In the genomic region with DNA sequence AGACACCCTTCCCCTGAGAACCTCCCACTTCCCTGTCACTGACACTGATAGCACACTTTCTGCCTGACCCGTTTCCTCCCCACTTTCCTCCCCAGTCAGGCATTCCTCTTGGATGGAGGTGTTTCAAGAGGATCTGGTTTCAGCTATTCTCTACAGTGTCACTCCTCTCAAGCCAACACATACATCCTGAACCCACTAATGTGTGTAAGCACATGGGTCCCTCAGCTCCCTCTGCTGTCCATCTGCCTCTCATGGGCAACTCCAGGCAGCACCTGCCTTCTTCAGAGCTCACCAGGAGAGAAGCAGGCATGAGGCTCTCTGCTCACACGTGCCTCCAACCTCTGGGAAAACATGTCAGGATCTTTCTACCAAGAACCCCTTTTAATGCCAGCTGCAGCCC, we compare ENCODE assay signal across 11 cellular contexts.
DNase-seq lines count a peak whose midpoint lies in the region; ATAC-seq and TF ChIP-seq lines count a peak whose summit lies in the region.
"Had no signal": no experiment of that assay in that cellular context is flagged by ENCODE, and none has a peak within 500 bp of the region (broad histone marks: within the 10 kb centered on the region; RNA-seq: fewer than 3 reads in every experiment).

No MANE protein-coding gene starts in this region.

- H3K23ac ChIP-seq in mesendoderm (ENCODE audit: low read length), result no peak overlapping the region

- no peaks in the 10 kb centered on the region for H3K27me3 ChIP-seq in mesendoderm (ENCODE audit: insufficient read depth, low read length, poor library complexity)

- no peak overlapping the region for H3K4me3 ChIP-seq in NB4 (ENCODE audit: low read depth, low read length)
- H3K4me3 ChIP-seq in mesendoderm (ENCODE audit: low read length), result no peak overlapping the region

- H3K27ac ChIP-seq in mesendoderm (ENCODE audit: low read depth, low read length), result no peak overlapping the region

- no peak overlapping the region for H3K56ac ChIP-seq in mesendoderm (ENCODE audit: low read length)

- WGBS in mesendoderm (ENCODE audit: extremely low coverage, insufficient coverage, low lambda C conversion rate), result no CpG with 5 or more reads among the region's 2 CpGs

- H3K4ac ChIP-seq in mesendoderm (ENCODE audit: low read depth, low read length), result no peak overlapping the region

- H3K18ac ChIP-seq in mesendoderm (ENCODE audit: low read length), result no peak overlapping the region

- H3K79me1 ChIP-seq in mesendoderm (ENCODE audit: low read length), result no peaks in the 10 kb centered on the region

- H3K4me1 ChIP-seq in mesendoderm (ENCODE audit: control insufficient read depth, low read depth, low read length), result peaks cover 2% of the 10 kb centered on the region

- H2BK15ac ChIP-seq in mesendoderm (replicated peaks; ENCODE audit: low read depth), result no peak overlapping the region

- no peak overlapping the region for H4K8ac ChIP-seq in mesendoderm (ENCODE audit: low read depth, low read length)

- no peak overlapping the region for H2AK5ac ChIP-seq in mesendoderm (ENCODE audit: low read length)

- ATAC-seq in GM21737 (IDR thresholded peaks at IDR 0.05; ENCODE audit: unreplicated experiment), result peak; percentile 69
- no peak for ATAC-seq in HG03469 (IDR thresholded peaks at IDR 0.05; ENCODE audit: unreplicated experiment)

- no peak overlapping the region for H2BK120ac ChIP-seq in mesendoderm (ENCODE audit: low read depth, low read length)

- TF ChIP-seq CTCF in GM13976 (IDR thresholded peaks at IDR 0.05; ENCODE audit: borderline replicate concordance, control extremely low read depth, extremely low read depth, insufficient read depth, missing control alignments) (peak; percentile 10), NB4 (IDR thresholded peaks at IDR 0.05; ENCODE audit: low read depth, low read length) (no peak)

- no peak overlapping the region for H3K4me2 ChIP-seq in mesendoderm (ENCODE audit: low read length)

- in situ Hi-C loops in GM13976 (cut with MboI; ENCODE audit: low sequenced_read_pairs, unreplicated experiment), result no loop called here

- H4K5ac ChIP-seq in mesendoderm (ENCODE audit: low read length), result no peak overlapping the region

- H2BK5ac ChIP-seq in mesendoderm (ENCODE audit: low read length), result peak overlapping the region; percentile 10

- H3K36me3 ChIP-seq in mesendoderm (ENCODE audit: control insufficient read depth, insufficient read depth, low read length), result no peaks in the 10 kb centered on the region

- H3K9ac ChIP-seq in mesendoderm (ENCODE audit: low read length), result no peak overlapping the region

- no peak for TF ChIP-seq POLR2A in NB4 (IDR thresholded peaks at IDR 0.05; ENCODE audit: extremely low read depth, insufficient read length)

- H3K79me2 ChIP-seq in mesendoderm (ENCODE audit: control insufficient read depth, insufficient read depth, low read length), result no peaks in the 10 kb centered on the region

- DNase-seq in GM13976 (ENCODE audit: low spot score) (no peak), NB4 (ENCODE audit: low read depth) (peak; percentile 2), mesendoderm (peak; percentile 73), Kasumi-1 (lab: John Stamatoyannopoulos, UW) (no peak), cerebellar nuclear complex (lab: John Stamatoyannopoulos, UW) (no peak)
- no peak for DNase-seq in activated CD4-positive, alpha-beta T cell treated with anti-CD3 and anti-CD28 coated beads, Interleukin-2, amount 50 U/mL, for 4 hours
- DNase-seq: activated CD4-positive, CD25-positive, alpha-beta regulatory T cell treated with anti-CD3 and anti-CD28 coated beads, Interleukin-2, amount 50 U/mL, for 72 hours; NCI-H446; stimulated activated CD4-positive, alpha-beta T cell treated with anti-CD3 and anti-CD28 coated beads, Interleukin-2, amount 100 ng/mL, for 48 hours had no signal

Comparison
In these comparisons a context has a peak if more than half of its experiments do, and no peak if none do; other contexts are left out.
1. DNase-seq: peak in NB4 (single experiment) and mesendoderm (single experiment); none in GM13976 (single experiment), Kasumi-1 (0 of 2), activated CD4-positive, alpha-beta T cell treated with anti-CD3 and anti-CD28 coated beads, Interleukin-2, amount 50 U/mL, for 4 hours (0 of 2) and cerebellar nuclear complex (0 of 2).